In the genomic region with DNA sequence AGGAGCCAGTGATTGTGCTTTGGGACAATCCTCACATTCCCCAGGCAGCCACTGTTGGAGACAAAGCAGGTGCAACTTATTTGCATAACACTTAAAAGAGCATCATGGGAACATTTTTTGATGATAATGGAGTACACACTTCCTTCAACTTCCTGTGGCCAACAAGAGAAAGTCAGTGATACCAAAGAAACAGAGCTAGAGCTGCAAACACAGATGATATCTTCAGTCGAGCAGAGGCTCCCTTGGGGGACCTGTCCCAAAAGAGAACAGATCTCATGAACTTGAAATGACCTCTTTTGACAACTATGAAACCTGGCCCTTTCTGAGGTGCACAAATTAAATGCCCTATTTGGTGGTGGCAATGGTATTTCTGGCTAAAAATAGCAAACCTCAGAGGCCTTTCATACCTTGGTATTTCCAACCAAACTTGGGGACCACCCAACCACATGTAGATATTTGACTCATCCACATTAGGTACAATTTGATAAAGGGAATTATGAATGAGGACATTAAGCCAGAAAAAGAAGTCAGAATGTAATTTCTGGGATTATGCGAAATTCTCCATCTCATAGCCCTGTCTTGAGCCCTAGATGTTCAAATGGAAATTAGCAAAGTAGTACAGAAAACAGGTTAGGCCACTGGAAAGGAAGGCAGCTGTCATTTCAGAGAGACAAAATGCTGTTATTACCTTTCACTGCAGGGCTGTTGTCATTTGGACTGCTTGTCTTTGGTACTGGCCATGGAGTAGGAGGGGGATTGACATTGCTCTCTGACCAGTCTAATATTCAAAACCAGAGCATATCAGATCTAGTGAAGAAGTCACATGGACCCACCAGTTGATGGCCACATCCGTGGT, we compare ENCODE assay signal across 9 cellular contexts.
DNase-seq lines count a peak whose midpoint lies in the region; ATAC-seq, FAIRE-seq and TF ChIP-seq lines count a peak whose summit lies in the region.
"Had no signal": no experiment of that assay in that cellular context is flagged by ENCODE, and none has a peak within 500 bp of the region (broad histone marks: within the 10 kb centered on the region; RNA-seq: fewer than 3 reads in every experiment).

No MANE protein-coding gene starts in this region.

- peaks cover 6% of the 10 kb centered on the region for H3K9me3 Mint-ChIP-seq in activated T-helper 1 cell treated with anti-CD3 and anti-CD28 coated beads, Interleukin-12 subunit alpha, Interleukin-12 subunit beta, Interleukin-2, Interleukin-4 antibody, amounts not matched to agents 30 ng/mL and 10 ng/mL and 1 ng/mL, durations not matched to agents 14 hours and 24 hours and 36 hours

- H3K4me3 ChIP-seq in left lung, result no peak overlapping the region
- H3K4me3 ChIP-seq: adrenal gland had no signal

- TF ChIP-seq POLR2A in GM12891 (IDR thresholded peaks at IDR 0.05; ENCODE audit: low read depth, low read length), result no peak

- DNase-seq in GM12891 (ENCODE audit: insufficient read length, low spot score) (peak; percentile 29), OCI-M1 (lab: John Stamatoyannopoulos, UW) (no peak), DMS 273 (lab: John Stamatoyannopoulos, UW; ENCODE audit: unreplicated experiment) (no peak), Right ventricle myocardium inferior (ENCODE audit: missing footprints) (no peak), left lung (no peak)
- DNase-seq in activated T-helper 1 cell treated with anti-CD3 and anti-CD28 coated beads, Interleukin-12 subunit alpha, Interleukin-12 subunit beta, Interleukin-2, Interleukin-4 antibody, amounts not matched to agents 30 ng/mL and 10 ng/mL and 1 ng/mL, durations not matched to agents 14 hours and 24 hours and 36 hours (ENCODE audit: low spot score), result no peak
- DNase-seq: adrenal gland had no signal

- intact Hi-C loops in activated T-helper 1 cell treated with anti-CD3 and anti-CD28 coated beads, Interleukin-12 subunit alpha, Interleukin-12 subunit beta, Interleukin-2, Interleukin-4 antibody, amounts not matched to agents 30 ng/mL and 10 ng/mL and 1 ng/mL, durations not matched to agents 14 hours and 24 hours and 36 hours (cut with micrococcal nuclease), result no loop called here
- intact Hi-C loops in Right ventricle myocardium inferior (cut with DNase I) (no loop called here), left lung (cut with DNase I) (no loop called here)

- peaks cover 0 to 24% of the 10 kb centered on the region in 2 donors for H3K36me3 ChIP-seq in left lung
- H3K36me3 ChIP-seq: adrenal gland had no signal

- H3K27ac Mint-ChIP-seq in activated T-helper 1 cell treated with anti-CD3 and anti-CD28 coated beads, Interleukin-12 subunit alpha, Interleukin-12 subunit beta, Interleukin-2, Interleukin-4 antibody, amounts not matched to agents 30 ng/mL and 10 ng/mL and 1 ng/mL, durations not matched to agents 14 hours and 24 hours and 36 hours, result peak overlapping the region; percentile 8

- no peaks in the 10 kb centered on the region for H3K9me3 ChIP-seq in left lung
- H3K9me3 ChIP-seq: adrenal gland had no signal

- no peak overlapping the region for H3K27ac ChIP-seq in left lung
- H3K27ac ChIP-seq: adrenal gland had no signal

- H3K4me1 Mint-ChIP-seq in activated T-helper 1 cell treated with anti-CD3 and anti-CD28 coated beads, Interleukin-12 subunit alpha, Interleukin-12 subunit beta, Interleukin-2, Interleukin-4 antibody, amounts not matched to agents 30 ng/mL and 10 ng/mL and 1 ng/mL, durations not matched to agents 14 hours and 24 hours and 36 hours (ENCODE audit: low read depth), result peaks cover 83% of the 10 kb centered on the region

- no peaks in the 10 kb centered on the region for H3K27me3 ChIP-seq in left lung
- H3K27me3 ChIP-seq: adrenal gland had no signal

- H3K36me3 Mint-ChIP-seq in activated T-helper 1 cell treated with anti-CD3 and anti-CD28 coated beads, Interleukin-12 subunit alpha, Interleukin-12 subunit beta, Interleukin-2, Interleukin-4 antibody, amounts not matched to agents 30 ng/mL and 10 ng/mL and 1 ng/mL, durations not matched to agents 14 hours and 24 hours and 36 hours (ENCODE audit: low read depth), result peaks cover 11% of the 10 kb centered on the region

- no peaks in the 10 kb centered on the region for H3K4me1 ChIP-seq in left lung
- H3K4me1 ChIP-seq: adrenal gland had no signal

- H3K27me3 Mint-ChIP-seq in activated T-helper 1 cell treated with anti-CD3 and anti-CD28 coated beads, Interleukin-12 subunit alpha, Interleukin-12 subunit beta, Interleukin-2, Interleukin-4 antibody, amounts not matched to agents 30 ng/mL and 10 ng/mL and 1 ng/mL, durations not matched to agents 14 hours and 24 hours and 36 hours (ENCODE audit: insufficient read depth), result no peaks in the 10 kb centered on the region

- peak; percentile 94 for FAIRE-seq in GM12891 (lab: Jason Lieb, UNC)

- H3K4me3 Mint-ChIP-seq in activated T-helper 1 cell treated with anti-CD3 and anti-CD28 coated beads, Interleukin-12 subunit alpha, Interleukin-12 subunit beta, Interleukin-2, Interleukin-4 antibody, amounts not matched to agents 30 ng/mL and 10 ng/mL and 1 ng/mL, durations not matched to agents 14 hours and 24 hours and 36 hours, result peak overlapping the region; percentile 15

- ATAC-seq in GM19438 (IDR thresholded peaks at IDR 0.05; ENCODE audit: low read depth, unreplicated experiment) (peak; percentile 89), HG03095 (IDR thresholded peaks at IDR 0.05; ENCODE audit: unreplicated experiment) (peak; percentile 83), Right ventricle myocardium inferior (no peak), left lung (no peak)

- TF ChIP-seq CTCF in left lung (IDR thresholded peaks at IDR 0.05), result no peak

TF ChIP-seq in GM12891, 5 proteins besides CTCF, POLR2A, EP300 and RAD21:
- TF ChIP-seq PAX5 (IDR thresholded peaks at IDR 0.05; ENCODE audit: insufficient read depth, low read length, severe bottlenecking) (no peak), POU2F2 (IDR thresholded peaks at IDR 0.05; ENCODE audit: low read depth, low read length) (peak; percentile 74; the same call in 1 of the 2 replicates), POLR2AphosphoS5 (IDR thresholded peaks at IDR 0.05; ENCODE audit: low read depth, low read length) (no peak), TAF1 (IDR thresholded peaks at IDR 0.05; ENCODE audit: low read depth, low read length) (0 out of 2 replicates have a peak, but pooled peaks have one; percentile 33), SPI1 (IDR thresholded peaks at IDR 0.05; ENCODE audit: low read depth, low read length) (peak; percentile 18; the same call in 1 of the 2 replicates)

Comparison
In these comparisons a context has a peak if more than half of its experiments do, and no peak if none do; other contexts are left out.
1. ATAC-seq: peak in GM19438 (single experiment) and HG03095 (single experiment); none in Right ventricle myocardium inferior (single experiment) and left lung (single experiment).